Comparison of ENCODE assay signal across 1 cellular context in genomic region chr6:3163248-3163594, GRCh38.
TF ChIP-seq lines count a peak whose summit lies in the region.

No MANE protein-coding gene starts in this region.

TF ChIP-seq in K562, 482 proteins besides CTCF, POLR2A, EP300 and RAD21 (continued from another document):
- TF ChIP-seq NFE2L1 (tag; IDR thresholded peaks at IDR 0.05; ENCODE audit: borderline replicate concordance, low read depth) (no peak), ZNF551 (CRISPR knock-in tag; IDR thresholded peaks at IDR 0.05) (no peak), BRD9 (IDR thresholded peaks at IDR 0.05; ENCODE audit: low read depth, partially characterized antibody) (peak; percentile 69), DPF2 (IDR thresholded peaks at IDR 0.05) (peak; percentile 56), MECOM (CRISPR knock-in tag; IDR thresholded peaks at IDR 0.05) (peak; percentile 41; the same call in 1 of the 2 replicates), ZEB2 (IDR thresholded peaks at IDR 0.05) (0 out of 2 replicates have a peak, but pooled peaks have one; percentile 27), MLLT1 (IDR thresholded peaks at IDR 0.05) (peak; percentile 49 to 61; a peak in 3 of 4 replicates), MTA2 (IDR thresholded peaks at IDR 0.05; ENCODE audit: low read depth) (0 out of 2 replicates have a peak, but pooled peaks have one; percentile 15), CREBBP (IDR thresholded peaks at IDR 0.05; ENCODE audit: low read depth, low read length) (no peak), NR2C2 (CRISPR knock-in tag; IDR thresholded peaks at IDR 0.05) (no peak), NR2C2 (tag; IDR thresholded peaks at IDR 0.05) (no peak; the same call in 1 of the 2 replicates), HDGF (IDR thresholded peaks at IDR 0.05) (peak; percentile 38; the same call in 1 of the 2 replicates), RFX5 (IDR thresholded peaks at IDR 0.05; ENCODE audit: low read depth, low read length) (no peak), ZNF395 (CRISPR knock-in tag; IDR thresholded peaks at IDR 0.05) (no peak), PTRF (tag; IDR thresholded peaks at IDR 0.05) (no peak), XRCC5 (IDR thresholded peaks at IDR 0.05; ENCODE audit: low read depth, low read length) (0 out of 2 replicates have a peak, but pooled peaks have one; percentile 22), PHF8 (IDR thresholded peaks at IDR 0.05; ENCODE audit: borderline replicate concordance, low read length) (peak; percentile 41; the same call in 1 of the 2 replicates), KDM2B (CRISPR knock-in tag; IDR thresholded peaks at IDR 0.05) (no peak), ZNF668 (CRISPR knock-in tag; IDR thresholded peaks at IDR 0.05) (no peak), SMARCE1 (IDR thresholded peaks at IDR 0.05) (peak; percentile 73; the same call in 1 of the 2 replicates), NFRKB (IDR thresholded peaks at IDR 0.05; ENCODE audit: low read depth) (peak; percentile 51), SMARCB1 (IDR thresholded peaks at IDR 0.05; ENCODE audit: insufficient read length, low read depth) (no peak), HDAC1 (IDR thresholded peaks at IDR 0.05) (0 out of 4 replicates have a peak, but pooled peaks of 1 of the 2 experiments have one; percentile 7), POLR3G (IDR thresholded peaks at IDR 0.05; ENCODE audit: extremely low read depth, insufficient read length, insufficient replicate concordance) (no peak), UBTF (IDR thresholded peaks at IDR 0.05; ENCODE audit: borderline replicate concordance in 1 of 2, low read depth in 2 of 2, low read length in 2 of 2) (no peak), PTBP1 (IDR thresholded peaks at IDR 0.05; ENCODE audit: low read depth, low read length) (no peak)
